Comparison of ENCODE assay signal across 27 cellular contexts in genomic region chr5:175493260-175493659, GRCh38. TPM values are rescaled to one million over a fixed set of nuclear protein-coding genes. Genes with fewer than 3 reads are reported as not detected.
A peak's percentile ranks its signal among the peaks of the same experiment; 100 is the strongest.
DNase-seq lines count a peak whose midpoint lies in the region; ATAC-seq and TF ChIP-seq lines count a peak whose summit lies in the region.
"Had no signal": no experiment of that assay in that cellular context is flagged by ENCODE, and none has a peak within 500 bp of the region (broad histone marks: within the 10 kb centered on the region; RNA-seq: fewer than 3 reads in every experiment).

No MANE protein-coding gene starts in this region.

- no peak overlapping the region for H2AFZ ChIP-seq in smooth muscle cell (ENCODE audit: low read depth)
- H2AFZ ChIP-seq: parathyroid adenoma had no signal

- no peak overlapping the region for H3K4me2 ChIP-seq in smooth muscle cell

- H3K27me3 ChIP-seq in smooth muscle cell (ENCODE audit: low read depth), result no peaks in the 10 kb centered on the region
- H3K27me3 ChIP-seq: ascending aorta, BE2C had no signal

- H3K9ac ChIP-seq in smooth muscle cell (ENCODE audit: low read depth), result no peak overlapping the region
- H3K9ac ChIP-seq: parathyroid adenoma had no signal

- H3K4me3 ChIP-seq in HEK293 (ENCODE audit: low read depth, low read length) (no peak overlapping the region), smooth muscle cell (no peak overlapping the region)
- H3K4me3 ChIP-seq: ascending aorta, GM12878 had no signal

- H3K27ac Mint-ChIP-seq in activated naive CD4-positive, alpha-beta T cell treated with anti-CD3 and anti-CD28 coated beads, Interleukin-2, amount 10 ng/mL, durations not matched to agents 7 days and 5 days, result peak overlapping the region; percentile 8
- H3K27ac Mint-ChIP-seq in activated naive CD4-positive, alpha-beta T cell treated with anti-CD3 and anti-CD28 coated beads, Interleukin-2, amount 50 U/mL, for 72 hours, result peak overlapping the region in 1 of 2 donors; percentile 4
- H3K27ac Mint-ChIP-seq: memory B cell had no signal

- H3K9me3 Mint-ChIP-seq in activated naive CD4-positive, alpha-beta T cell treated with anti-CD3 and anti-CD28 coated beads, Interleukin-2, amount 10 ng/mL, durations not matched to agents 7 days and 5 days, result no peaks in the 10 kb centered on the region
- peaks cover 0 to 4% of the 10 kb centered on the region in 2 donors for H3K9me3 Mint-ChIP-seq in activated naive CD4-positive, alpha-beta T cell treated with anti-CD3 and anti-CD28 coated beads, Interleukin-2, amount 50 U/mL, for 72 hours
- H3K9me3 Mint-ChIP-seq: CD8-positive, alpha-beta memory T cell; memory B cell had no signal

- no peak for ATAC-seq in activated naive CD4-positive, alpha-beta T cell treated with anti-CD3 and anti-CD28 coated beads, Interleukin-2, amount 50 U/mL, for 72 hours
- peak; percentile 26 for ATAC-seq in esophagus mucosa
- ATAC-seq: GM12878 had no signal

- no peak overlapping the region for H3K4me3 Mint-ChIP-seq in activated naive CD4-positive, alpha-beta T cell treated with anti-CD3 and anti-CD28 coated beads, Interleukin-2, amount 10 ng/mL, durations not matched to agents 7 days and 5 days
- H3K4me3 Mint-ChIP-seq: CD8-positive, alpha-beta memory T cell; memory B cell had no signal

- peaks cover 57% of the 10 kb centered on the region for H3K79me2 ChIP-seq in smooth muscle cell (ENCODE audit: low read depth)

- peaks cover 96% of the 10 kb centered on the region for H4K20me1 ChIP-seq in smooth muscle cell (ENCODE audit: low read depth)

- DNase-seq in activated naive CD4-positive, alpha-beta T cell treated with anti-CD3 and anti-CD28 coated beads, Interleukin-2, amount 10 ng/mL, durations not matched to agents 7 days and 5 days, result no peak
- DNase-seq in activated naive CD4-positive, alpha-beta T cell treated with anti-CD3 and anti-CD28 coated beads, Interleukin-2, amount 50 U/mL, for 72 hours (ENCODE audit: low spot score in 2 of 2), result no peak
- DNase-seq in smooth muscle cell (lab: John Stamatoyannopoulos, UW; ENCODE audit: unreplicated experiment) (no peak), dedifferentiated amniotic fluid mesenchymal stem cell (ENCODE audit: extremely low spot score) (no peak), NCI-H446 treated with DMSO at 0.1 percent for 48 hours (lab: John Stamatoyannopoulos, UW) (no peak)
- DNase-seq: ACHN; activated CD4-positive, CD25-positive, alpha-beta regulatory T cell treated with anti-CD3 and anti-CD28 coated beads, Interleukin-2, amount 50 U/mL, for 72 hours; activated T-cell treated with anti-CD3 and anti-CD28 coated beads, Interleukin-2, amount 50 U/mL, for 1 hour; BE2C; CD8-positive, alpha-beta memory T cell; DMS 273 treated with DMSO at 0.1 percent for 48 hours; effector CD8-positive, alpha-beta T cell; NCI-H1417 treated with DMSO at 0.1 percent for 48 hours; NCI-H2081 treated with DMSO at 0.1 percent for 48 hours; NCI-H748 treated with DMSO at 0.1 percent for 48 hours; SHP77 treated with DMSO at 0.1 percent for 48 hours; small intestine; stimulated activated naive CD4-positive, alpha-beta T cell had no signal

- no peak for TF ChIP-seq CTCF in HEK293 (tag by site-specific recombination; IDR thresholded peaks at IDR 0.05)
- TF ChIP-seq CTCF in smooth muscle cell (IDR thresholded peaks at IDR 0.05; ENCODE audit: borderline replicate concordance, insufficient read depth, poor library complexity, severe bottlenecking), result no peak

- no peaks in the 10 kb centered on the region for H3K27me3 Mint-ChIP-seq in activated naive CD4-positive, alpha-beta T cell treated with anti-CD3 and anti-CD28 coated beads, Interleukin-2, amount 10 ng/mL, durations not matched to agents 7 days and 5 days
- H3K27me3 Mint-ChIP-seq: CD8-positive, alpha-beta memory T cell; memory B cell had no signal

- POLR2A ChIA-PET in HEK293 (lab: Yijun Ruan, JAX), result no interaction called here

- H3K36me3 ChIP-seq in HEK293 (ENCODE audit: control insufficient read depth in 2 of 2, insufficient read depth in 1 of 2, low read length in 2 of 2) (peaks cover 76 to 89% of the 10 kb centered on the region in 2 experiments), smooth muscle cell (ENCODE audit: low read depth) (no peaks in the 10 kb centered on the region)

- H3K9me3 ChIP-seq in HEK293 (ENCODE audit: control insufficient read depth, insufficient read depth, low read depth, low read length) (no peaks in the 10 kb centered on the region), smooth muscle cell (replicated peaks; ENCODE audit: low read depth) (no peaks in the 10 kb centered on the region)
- H3K9me3 ChIP-seq: ascending aorta, BE2C had no signal

- H3K36me3 Mint-ChIP-seq in activated naive CD4-positive, alpha-beta T cell treated with anti-CD3 and anti-CD28 coated beads, Interleukin-2, amount 10 ng/mL, durations not matched to agents 7 days and 5 days, result peaks cover 66% of the 10 kb centered on the region
- H3K36me3 Mint-ChIP-seq in activated naive CD4-positive, alpha-beta T cell treated with anti-CD3 and anti-CD28 coated beads, Interleukin-2, amount 50 U/mL, for 72 hours, result peaks cover 22 to 61% of the 10 kb centered on the region in 2 donors

- H3F3A ChIP-seq in smooth muscle cell (ENCODE audit: low read depth), result no peaks in the 10 kb centered on the region

- H3K27ac ChIP-seq in HEK293 (ENCODE audit: extremely low read depth, low read depth, low read length) (no peak overlapping the region), smooth muscle cell (ENCODE audit: low read depth) (peak overlapping the region; percentile 75)
- H3K27ac ChIP-seq: ascending aorta, parathyroid adenoma had no signal

- H3K4me1 ChIP-seq in HEK293 (ENCODE audit: control insufficient read depth, insufficient read depth, low read length), result no peaks in the 10 kb centered on the region
- H3K4me1 ChIP-seq in smooth muscle cell (ENCODE audit: low read depth), result no peaks in the 10 kb centered on the region
- H3K4me1 ChIP-seq: ascending aorta, BE2C, parathyroid adenoma had no signal

- WGBS in smooth muscle cell (ENCODE audit: low lambda C conversion rate), result 67% methylated on average over 7 of the region's 7 CpGs

- peaks cover 43% of the 10 kb centered on the region for H3K4me1 Mint-ChIP-seq in activated naive CD4-positive, alpha-beta T cell treated with anti-CD3 and anti-CD28 coated beads, Interleukin-2, amount 10 ng/mL, durations not matched to agents 7 days and 5 days

- CTCF ChIA-PET in activated naive CD4-positive, alpha-beta T cell treated with anti-CD3 and anti-CD28 coated beads, Interleukin-2, amount 10 ng/mL, durations not matched to agents 7 days and 5 days (lab: Charles Lee), result no interaction called here
- CTCF ChIA-PET in HEK293 (lab: Yijun Ruan, JAX), result no interaction called here

TF ChIP-seq in HEK293, 187 proteins besides CTCF, POLR2A, EP300 and RAD21:
- TF ChIP-seq ZNF48 (tag by site-specific recombination; IDR thresholded peaks at IDR 0.05) (no peak), ZNF157 (tag by site-specific recombination; IDR thresholded peaks at IDR 0.05) (peak; percentile 48; the same call in 1 of the 2 replicates)
TF ChIP-seq in HEK293: peak in this region for 1.

RNA-seq across cellular contexts. Expression of gene SFXN1, which starts 14.9 kb away (rescaled TPM):
- total RNA-seq in activated naive CD4-positive, alpha-beta T cell treated with anti-CD3 and anti-CD28 coated beads, Interleukin-2, amount 50 U/mL, for 72 hours, result 100 to 1,000 TPM; 320 to 351 TPM
- total RNA-seq in esophagus mucosa, result 35.8 TPM
- 136 and 142 TPM in 2 replicates for total RNA-seq in smooth muscle cell
- 63.9 and 65.6 TPM in 2 replicates for polyA plus RNA-seq in smooth muscle cell

RNA-seq across cellular contexts. Expression of gene DRD1, which starts 49.3 kb away (rescaled TPM):
- not detected for total RNA-seq in activated naive CD4-positive, alpha-beta T cell treated with anti-CD3 and anti-CD28 coated beads, Interleukin-2, amount 50 U/mL, for 72 hours
- total RNA-seq in esophagus mucosa (not detected), smooth muscle cell (0.67 and 1.3 TPM in 2 replicates)
- 0.32 and 0.93 TPM in 2 replicates for polyA plus RNA-seq in smooth muscle cell
- total RNA-seq: activated CD8-positive, alpha-beta memory T cell treated with anti-CD3 and anti-CD28 coated beads for 36 hours; CD8-positive, alpha-beta memory T cell; glomerular endothelial cell; GM12878; T-helper 2 cell treated with Interferon-gamma antibody and Interleukin-4, amounts not matched to agents 100 ng/mL and 5 ng/mL, for 36 hours had no signal
- polyA plus RNA-seq: CD8-positive, alpha-beta memory T cell; GM12878 had no signal
